ENCODE assay signal across 8 cellular contexts in genomic region chr20:347640-348484, GRCh38. TPM values are rescaled to one million over a fixed set of nuclear protein-coding genes. Genes with fewer than 3 reads are reported as not detected.
A peak's percentile ranks its signal among the peaks of the same experiment; 100 is the strongest.
DNase-seq lines count a peak whose midpoint lies in the region; TF ChIP-seq lines count a peak whose summit lies in the region.

No MANE protein-coding gene starts in this region.

- H3K27ac Mint-ChIP-seq in activated naive CD8-positive, alpha-beta T cell = peak overlapping the region; percentile 47

- no peak for TF ChIP-seq CTCF in HFF-Myc (IDR thresholded peaks at IDR 0.05; ENCODE audit: low read depth, low read length, missing control alignments)

- H3K4ac ChIP-seq in neuronal stem cell (ENCODE audit: low read length) = no peak overlapping the region

- H2BK12ac ChIP-seq in neuronal stem cell (ENCODE audit: low read length) = no peak overlapping the region

- H4K91ac ChIP-seq in neuronal stem cell (ENCODE audit: low read depth, low read length, poor library complexity) = no peak overlapping the region

- H3K4me3 Mint-ChIP-seq in activated naive CD8-positive, alpha-beta T cell = peak overlapping the region; percentile 92

- H3K27me3 Mint-ChIP-seq in activated naive CD8-positive, alpha-beta T cell = no peaks in the 10 kb centered on the region

- peaks cover 37% of the 10 kb centered on the region for H3K36me3 ChIP-seq in SJSA1
- H3K36me3 ChIP-seq in neuronal stem cell (replicated peaks in 1 of 2; ENCODE audit: control insufficient read depth in 2 of 2, insufficient read depth in 2 of 2, low read length in 2 of 2) = peaks cover 6 to 19% of the 10 kb centered on the region in 2 donors

- TF ChIP-seq POLR2A in GM10847 (IDR thresholded peaks at IDR 0.05; ENCODE audit: extremely low read depth, insufficient read length) = peak; percentile 61

- H3K79me1 ChIP-seq in neuronal stem cell (ENCODE audit: low read depth, low read length) = peaks cover 2% of the 10 kb centered on the region

- H3K18ac ChIP-seq in neuronal stem cell (ENCODE audit: low read length) = peak overlapping the region; percentile 95

- peaks cover 3% of the 10 kb centered on the region for H3K9me3 Mint-ChIP-seq in activated naive CD8-positive, alpha-beta T cell (ENCODE audit: low read depth)

- H3K36me3 Mint-ChIP-seq in activated naive CD8-positive, alpha-beta T cell = peaks cover 3% of the 10 kb centered on the region

- peak overlapping the region; percentile 42 for H3K14ac ChIP-seq in neuronal stem cell (ENCODE audit: low read length)

- H3K27ac ChIP-seq in SJSA1 = peak overlapping the region; percentile 67
- H3K27ac ChIP-seq in neuronal stem cell (replicated peaks; ENCODE audit: low read length) = peak overlapping the region; percentile 87

- H4K8ac ChIP-seq in neuronal stem cell (ENCODE audit: low read depth, low read length) = no peak overlapping the region

- DNase-seq in HFF-Myc (ENCODE audit: extremely low read depth, low read depth) (no peak), MV-4-11 (lab: John Stamatoyannopoulos, UW) (peak; percentile 49), SJSA1 (ENCODE audit: low read depth in 1 of 2, low spot score in 2 of 2) (peak; percentile 89 to 98), globus pallidus (ENCODE audit: low spot score) (peak; percentile 88), neuronal stem cell (ENCODE audit: low spot score) (peak; percentile 94), ureter (ENCODE audit: low spot score) (peak; percentile 93)

- peak overlapping the region; percentile 93 for H3K4me2 ChIP-seq in neuronal stem cell (ENCODE audit: insufficient read depth, low read length, poor library complexity, severe bottlenecking)

- H3K27me3 ChIP-seq in SJSA1 (replicated peaks) (no peaks in the 10 kb centered on the region), neuronal stem cell (ENCODE audit: control insufficient read depth in 3 of 3, insufficient read depth in 3 of 3, low read depth in 1 of 3, low read length in 3 of 3) (peaks cover 0 to 3% (median 0%) of the 10 kb centered on the region in 3 experiments)

- H3K4me1 ChIP-seq in SJSA1 (replicated peaks) (peaks cover 9% of the 10 kb centered on the region), neuronal stem cell (ENCODE audit: control insufficient read depth in 2 of 2, insufficient read depth in 1 of 2, low read depth in 1 of 2, low read length in 2 of 2) (peaks cover 8 to 11% of the 10 kb centered on the region in 2 donors)

- peak overlapping the region; percentile 87 for H3K9ac ChIP-seq in neuronal stem cell (ENCODE audit: low read depth, low read length, poor library complexity)

- H3K4me3 ChIP-seq in HFF-Myc (replicated peaks; ENCODE audit: low read depth, low read length) = peak overlapping the region; percentile 75
- peak overlapping the region; percentile 60 for H3K4me3 ChIP-seq in SJSA1
- H3K4me3 ChIP-seq in neuronal stem cell (ENCODE audit: low read length in 2 of 2) = peak overlapping the region; percentile 79 to 99

- H3K9me3 ChIP-seq in SJSA1 (replicated peaks) = no peaks in the 10 kb centered on the region
- H3K9me3 ChIP-seq in neuronal stem cell (replicated peaks in 1 of 2; ENCODE audit: control insufficient read depth in 2 of 2, insufficient read depth in 1 of 2, low read depth in 1 of 2, low read length in 2 of 2) = no peaks in the 10 kb centered on the region

- H2AK5ac ChIP-seq in neuronal stem cell (ENCODE audit: low read depth, low read length) = peak overlapping the region; percentile 60

- H2BK5ac ChIP-seq in neuronal stem cell (ENCODE audit: low read length) = peak overlapping the region; percentile 90

- H2AFZ ChIP-seq in neuronal stem cell (ENCODE audit: low read length) = peak overlapping the region; percentile 94

- peak overlapping the region; percentile 24 for H2BK15ac ChIP-seq in neuronal stem cell (ENCODE audit: low read length)

- H2BK120ac ChIP-seq in neuronal stem cell (ENCODE audit: low read depth, low read length) = no peak overlapping the region

- H3K23ac ChIP-seq in neuronal stem cell (ENCODE audit: low read depth, low read length, poor library complexity) = peak overlapping the region; percentile 98

- H3K4me1 Mint-ChIP-seq in activated naive CD8-positive, alpha-beta T cell (ENCODE audit: low read depth) = peaks cover 11% of the 10 kb centered on the region

- WGBS in neuronal stem cell (ENCODE audit: extremely low coverage in 2 of 2, insufficient read length in 2 of 2, insufficient replicate concordance in 1 of 2), 2 donors = no CpG with 5 or more reads among the region's 61 CpGs

RNA-seq across cellular contexts. Expression of gene NRSN2, which starts 1.0 kb away (rescaled TPM):
- 37.5 and 43.1 TPM in 2 replicates for total RNA-seq in SJSA1 (2014; rRNA removed; shearing (Covaris generic))
- polyA plus RNA-seq in neuronal stem cell (2013, experiment 1 of 2) = 27.7 TPM
- polyA plus RNA-seq in neuronal stem cell (2013, experiment 2 of 2) = 26.1 TPM
- total RNA-seq in ureter = 31.4 TPM

RNA-seq across cellular contexts. Expression of gene SOX12, which starts 22.5 kb away (rescaled TPM):
- total RNA-seq in SJSA1 (2014; rRNA removed; shearing (Covaris generic)) = 3.6 TPM in 2 replicates
- polyA plus RNA-seq in neuronal stem cell (2013, experiment 1 of 2) = 52.4 TPM
- 51.5 TPM for polyA plus RNA-seq in neuronal stem cell (2013, experiment 2 of 2)
- 7.4 TPM for total RNA-seq in ureter

RNA-seq across cellular contexts. Expression of gene TRIB3, which starts 32.7 kb away (rescaled TPM):
- 29.0 and 37.2 TPM in 2 replicates for total RNA-seq in SJSA1 (2014; rRNA removed; shearing (Covaris generic))
- polyA plus RNA-seq in neuronal stem cell (2013, experiment 1 of 2) = 5.1 TPM
- polyA plus RNA-seq in neuronal stem cell (2013, experiment 2 of 2) = 4.6 TPM
- total RNA-seq in ureter = 28.1 TPM

RNA-seq across cellular contexts. Expression of gene ZCCHC3, which starts 50.5 kb away (rescaled TPM):
- total RNA-seq in SJSA1 (2014; rRNA removed; shearing (Covaris generic)) = 25.2 and 29.4 TPM in 2 replicates
- polyA plus RNA-seq in neuronal stem cell (2013, experiment 1 of 2) = 40.2 TPM
- polyA plus RNA-seq in neuronal stem cell (2013, experiment 2 of 2) = 40.1 TPM
- 16.0 TPM for total RNA-seq in ureter

RNA-seq across cellular contexts. Expression of gene C20orf96, which starts 57.3 kb away (rescaled TPM):
- 0.58 and 0.85 TPM in 2 replicates for total RNA-seq in SJSA1 (2014; rRNA removed; shearing (Covaris generic))
- polyA plus RNA-seq in neuronal stem cell (2013, experiment 1 of 2) = 23.9 TPM
- polyA plus RNA-seq in neuronal stem cell (2013, experiment 2 of 2) = 23.8 TPM
- total RNA-seq in ureter = 10.4 TPM
